ENCODE assay signal across 8 cellular contexts in genomic region chr10:87314360-87314973, GRCh38. TPM values are rescaled to one million over a fixed set of nuclear protein-coding genes. Genes with fewer than 3 reads are reported as not detected.
DNase-seq lines count a peak whose midpoint lies in the region; TF ChIP-seq lines count a peak whose summit lies in the region.
"Not testable (repeated sequence)": the region's sequence is repeated elsewhere in the genome, so short reads cannot be mapped to it uniquely, and the experiment has no call there.
"Had no signal": no experiment of that assay in that cellular context is flagged by ENCODE, and none has a peak within 500 bp of the region (broad histone marks: within the 10 kb centered on the region; RNA-seq: fewer than 3 reads in every experiment).

No MANE protein-coding gene starts in this region.

- not testable (repeated sequence) for H3K4me1 Mint-ChIP-seq in activated T-cell treated with anti-CD3 and anti-CD28 coated beads, Interleukin-2, amount 50 U/mL, for 24 hours (ENCODE audit: low read depth)

- TF ChIP-seq CTCF in NB4 (IDR thresholded peaks at IDR 0.05; ENCODE audit: low read depth, low read length); retinal pigment epithelial cell (conservative IDR thresholded peaks at IDR 0.05; ENCODE audit: low read depth, low read length): not testable (repeated sequence)

- not testable (repeated sequence) for TF ChIP-seq POLR2A in NB4 (IDR thresholded peaks at IDR 0.05; ENCODE audit: extremely low read depth, insufficient read length)

- not testable (repeated sequence) for H3K27me3 Mint-ChIP-seq in activated T-cell treated with anti-CD3 and anti-CD28 coated beads, Interleukin-2, amount 50 U/mL, for 24 hours

- H3K27ac Mint-ChIP-seq in activated T-cell treated with anti-CD3 and anti-CD28 coated beads, Interleukin-2, amount 50 U/mL, for 24 hours, result peak overlapping the region; percentile 63

- not testable (repeated sequence) for H3K4me3 ChIP-seq in NB4 (ENCODE audit: low read depth, low read length); retinal pigment epithelial cell (ENCODE audit: low read length)

- DNase-seq in CD1c-positive myeloid dendritic cell (ENCODE audit: extremely low spot score), result peak; percentile 1
- peak; percentile 36 for DNase-seq in NB4 (ENCODE audit: low read depth)
- DNase-seq in SKM-1 treated with dmso at 0.1 percent for 144 hours (lab: John Stamatoyannopoulos, UW; ENCODE audit: unreplicated experiment), result peak; percentile 22
- not testable (repeated sequence) for DNase-seq in activated T-cell treated with anti-CD3 and anti-CD28 coated beads, Interleukin-2, amount 50 U/mL, for 24 hours
- peak; percentile 1 for DNase-seq in left kidney (ENCODE audit: low read depth, low spot score)
- DNase-seq in myocyte (ENCODE audit: low read depth), result peak; percentile 43
- peak; percentile 0 for DNase-seq in retinal pigment epithelial cell (ENCODE audit: low read depth)

- not testable (repeated sequence) for H3K36me3 Mint-ChIP-seq in activated T-cell treated with anti-CD3 and anti-CD28 coated beads, Interleukin-2, amount 50 U/mL, for 24 hours (ENCODE audit: low read depth)

- not testable (repeated sequence) for H3K4me3 Mint-ChIP-seq in activated T-cell treated with anti-CD3 and anti-CD28 coated beads, Interleukin-2, amount 50 U/mL, for 24 hours

- H3K9me3 Mint-ChIP-seq in activated T-cell treated with anti-CD3 and anti-CD28 coated beads, Interleukin-2, amount 50 U/mL, for 24 hours, result not testable (repeated sequence)

RNA-seq across cellular contexts. Expression of gene NUTM2D, which starts 43.1 kb away (rescaled TPM):
- total RNA-seq in myocyte, result 2.5 and 3.1 TPM in 2 replicates
- 3.9 TPM for polyA plus RNA-seq in myocyte (2012)
- polyA plus RNA-seq: CD8-positive, alpha-beta memory T cell had no signal
